In genomic region chr7:43650457-43651052, GRCh38 we compare ENCODE assay signal across 9 cellular contexts.
DNase-seq lines count a peak whose midpoint lies in the region; ATAC-seq, FAIRE-seq and TF ChIP-seq lines count a peak whose summit lies in the region.
"Had no signal": no experiment of that assay in that cellular context is flagged by ENCODE, and none has a peak within 500 bp of the region (broad histone marks: within the 10 kb centered on the region; RNA-seq: fewer than 3 reads in every experiment).

No MANE protein-coding gene starts in this region.

- peaks cover 0 to 2% of the 10 kb centered on the region in 2 donors for H3K9me3 Mint-ChIP-seq in effector memory CD8-positive, alpha-beta T cell
- no peaks in the 10 kb centered on the region for H3K9me3 Mint-ChIP-seq in CD14-positive monocyte

- no peaks in the 10 kb centered on the region for H3K27me3 ChIP-seq in Peyer's patch
- no peaks in the 10 kb centered on the region for H3K27me3 ChIP-seq in rectal smooth muscle tissue (ENCODE audit: control insufficient read depth, insufficient read depth, low read length)

- peak overlapping the region; percentile 74 to 82 for H3K4me3 Mint-ChIP-seq in effector memory CD8-positive, alpha-beta T cell
- H3K4me3 Mint-ChIP-seq in CD14-positive monocyte = no peak overlapping the region

- H3K27ac ChIP-seq in Peyer's patch (peak overlapping the region; percentile 78 to 93 (median 82)), rectal smooth muscle tissue (ENCODE audit: low read depth, low read length) (peak overlapping the region; percentile 69)

- TF ChIP-seq CTCF in Peyer's patch (IDR thresholded peaks at IDR 0.05) (no peak), CD14-positive monocyte (IDR thresholded peaks at IDR 0.05) (no peak)

- H3K9me3 ChIP-seq in Peyer's patch = no peaks in the 10 kb centered on the region

- intact Hi-C loops in CD14-positive monocyte (cut with micrococcal nuclease) = no loop called here

- no peak overlapping the region for H3K9ac ChIP-seq in rectal smooth muscle tissue (ENCODE audit: low read length)

- peaks cover 3 to 48% (median 32%) of the 10 kb centered on the region in 4 donors for H3K4me1 ChIP-seq in Peyer's patch
- H3K4me1 ChIP-seq in rectal smooth muscle tissue (ENCODE audit: control insufficient read depth, insufficient read depth, low read length) = peaks cover 48% of the 10 kb centered on the region

- H3K4me1 Mint-ChIP-seq in effector memory CD8-positive, alpha-beta T cell (ENCODE audit: low read depth in 2 of 2) = peaks cover 71 to 78% of the 10 kb centered on the region in 2 donors
- H3K4me1 Mint-ChIP-seq in CD14-positive monocyte = peaks cover 58% of the 10 kb centered on the region

- peak overlapping the region; percentile 98 to 99 for H3K27ac Mint-ChIP-seq in effector memory CD8-positive, alpha-beta T cell
- H3K27ac Mint-ChIP-seq in CD14-positive monocyte = peak overlapping the region in 3 of 7 donors; percentile 28 to 85 (median 37)

- H3K4me3 ChIP-seq in Peyer's patch = peak overlapping the region in 2 of 4 donors; percentile 6 to 39
- H3K4me3 ChIP-seq in rectal smooth muscle tissue (ENCODE audit: low read length) = no peak overlapping the region

- H3K27me3 Mint-ChIP-seq in effector memory CD8-positive, alpha-beta T cell = no peaks in the 10 kb centered on the region
- peaks cover 0 to 3% (median 1%) of the 10 kb centered on the region in 3 donors for H3K27me3 Mint-ChIP-seq in CD14-positive monocyte (ENCODE audit: low read depth in 3 of 3)

- TF ChIP-seq POLR2A in Peyer's patch (IDR thresholded peaks at IDR 0.05) (no peak), H54 (IDR thresholded peaks at IDR 0.05; ENCODE audit: low read depth, low read length) (no peak)

- DNase-seq in GM04504 (ENCODE audit: low read depth) (peak; percentile 56), Peyer's patch (peak in 2 of 3 donors; percentile 62 to 81), CD14-positive monocyte (ENCODE audit: low spot score) (no peak), H54 (ENCODE audit: insufficient read length, low spot score) (no peak), SW480 (ENCODE audit: low spot score) (no peak), T1000 (lab: John Stamatoyannopoulos, UW) (no peak)
- DNase-seq in effector memory CD8-positive, alpha-beta T cell = peak in 1 of 3 experiments; percentile 19
- DNase-seq: cerebellar nuclear complex had no signal

- ATAC-seq in effector memory CD8-positive, alpha-beta T cell (replicated peaks) = no peak

- FAIRE-seq in H54 (lab: Jason Lieb, UNC) = no peak

- H3K36me3 ChIP-seq in Peyer's patch = no peaks in the 10 kb centered on the region
- H3K36me3 ChIP-seq in rectal smooth muscle tissue (ENCODE audit: control insufficient read depth, insufficient read depth, low read length) = no peaks in the 10 kb centered on the region

- peaks cover 35% of the 10 kb centered on the region for H3K36me3 Mint-ChIP-seq in effector memory CD8-positive, alpha-beta T cell (ENCODE audit: insufficient read depth)
- H3K36me3 Mint-ChIP-seq in CD14-positive monocyte = peaks cover 36 to 45% of the 10 kb centered on the region in 2 donors

Comparison
In these comparisons a context has a peak if more than half of its experiments do, and no peak if none do; other contexts are left out.
1. DNase-seq: peak in GM04504 (single experiment) and Peyer's patch (2 of 3); none in CD14-positive monocyte (single experiment), H54 (single experiment), SW480 (single experiment) and T1000 (single experiment).
2. H3K4me3 Mint-ChIP-seq: peak in effector memory CD8-positive, alpha-beta T cell (2 of 2); none in CD14-positive monocyte (0 of 2).